ENCODE assay signal across 1 cellular context in the genomic region with DNA sequence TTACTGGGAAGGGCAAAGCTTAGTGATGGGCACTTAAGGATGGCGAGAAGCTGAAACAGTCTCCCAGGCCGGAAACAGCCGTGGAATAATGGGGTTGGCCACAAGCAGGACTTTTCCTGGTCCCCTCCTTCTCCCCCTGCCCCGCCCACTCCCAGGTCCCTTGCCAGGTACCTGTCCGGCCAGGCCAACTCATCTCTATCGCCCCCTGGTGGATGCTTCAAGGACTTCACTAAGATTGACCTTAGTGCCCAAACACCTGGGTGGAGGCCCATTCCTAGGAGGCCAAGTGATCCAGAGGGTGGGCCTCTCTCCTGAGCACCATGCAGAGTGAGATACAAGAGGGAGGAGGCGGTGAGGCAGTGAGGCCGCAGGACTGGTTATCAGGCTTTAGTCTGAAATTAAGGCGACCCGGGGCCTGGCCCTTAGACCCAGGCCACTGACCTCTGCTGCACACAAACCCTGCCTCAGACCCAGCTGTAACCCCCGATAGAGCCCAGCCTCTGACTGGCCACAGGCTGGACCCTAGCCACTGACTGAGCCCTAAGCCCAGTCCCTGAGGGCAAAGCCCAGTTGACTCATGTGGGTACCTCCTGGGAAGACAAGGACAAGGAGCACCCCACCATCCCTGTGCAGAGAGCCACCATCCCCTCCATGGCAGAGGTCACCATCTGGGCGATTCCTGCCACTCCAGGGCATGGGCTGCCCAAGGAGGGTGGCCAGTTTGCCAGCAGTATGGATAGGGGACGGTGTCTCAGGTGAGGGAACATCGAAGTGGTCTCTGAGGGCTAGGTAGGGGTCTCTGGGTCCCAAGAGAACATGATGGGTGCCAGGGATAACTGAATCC.
TF ChIP-seq lines count a peak whose summit lies in the region.

No MANE protein-coding gene starts in this region.

TF ChIP-seq in K562, 482 proteins besides CTCF, POLR2A, EP300 and RAD21:
- TF ChIP-seq POLR2H (tag; IDR thresholded peaks at IDR 0.05; ENCODE audit: low read depth): no peak
- TF ChIP-seq RBFOX2 (IDR thresholded peaks at IDR 0.05; ENCODE audit: low read depth, low read length): no peak
- peak; percentile 65 for TF ChIP-seq SMC3 (conservative IDR thresholded peaks at IDR 0.05; ENCODE audit: insufficient read depth, low read depth, low read length)
- no peak for TF ChIP-seq ZNF589 (CRISPR knock-in tag; IDR thresholded peaks at IDR 0.05; ENCODE audit: low read depth)
- no peak for TF ChIP-seq SETDB1 (IDR thresholded peaks at IDR 0.05; ENCODE audit: low read length)
- TF ChIP-seq ZFP36 (IDR thresholded peaks at IDR 0.05; ENCODE audit: low read depth, low read length, partially characterized antibody): no peak
- TF ChIP-seq ZEB2 (IDR thresholded peaks at IDR 0.05): peak; percentile 66; the same call in 1 of the 2 replicates
- peak; percentile 27; the same call in 1 of the 2 replicates for TF ChIP-seq EGR1 (conservative IDR thresholded peaks at IDR 0.05)
- no peak for TF ChIP-seq ZC3H8 (IDR thresholded peaks at IDR 0.05)
- no peak for TF ChIP-seq SREBF1 (IDR thresholded peaks at IDR 0.05; ENCODE audit: borderline replicate concordance, low read depth, low read length)
- TF ChIP-seq KLF13 (tag; IDR thresholded peaks at IDR 0.05; ENCODE audit: borderline replicate concordance, low read depth): peak; percentile 58; the same call in 1 of the 2 replicates
- TF ChIP-seq, protein P1, sequence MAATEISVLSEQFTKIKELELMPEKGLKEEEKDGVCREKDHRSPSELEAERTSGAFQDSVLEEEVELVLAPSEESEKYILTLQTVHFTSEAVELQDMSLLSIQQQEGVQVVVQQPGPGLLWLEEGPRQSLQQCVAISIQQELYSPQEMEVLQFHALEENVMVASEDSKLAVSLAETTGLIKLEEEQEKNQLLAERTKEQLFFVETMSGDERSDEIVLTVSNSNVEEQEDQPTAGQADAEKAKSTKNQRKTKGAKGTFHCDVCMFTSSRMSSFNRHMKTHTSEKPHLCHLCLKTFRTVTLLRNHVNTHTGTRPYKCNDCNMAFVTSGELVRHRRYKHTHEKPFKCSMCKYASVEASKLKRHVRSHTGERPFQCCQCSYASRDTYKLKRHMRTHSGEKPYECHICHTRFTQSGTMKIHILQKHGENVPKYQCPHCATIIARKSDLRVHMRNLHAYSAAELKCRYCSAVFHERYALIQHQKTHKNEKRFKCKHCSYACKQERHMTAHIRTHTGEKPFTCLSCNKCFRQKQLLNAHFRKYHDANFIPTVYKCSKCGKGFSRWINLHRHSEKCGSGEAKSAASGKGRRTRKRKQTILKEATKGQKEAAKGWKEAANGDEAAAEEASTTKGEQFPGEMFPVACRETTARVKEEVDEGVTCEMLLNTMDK (IDR thresholded peaks at IDR 0.05; ENCODE audit: borderline replicate concordance, insufficient read depth, low read depth, low read length, poor library complexity, severe bottlenecking): peak; percentile 28
- 0 out of 2 replicates have a peak, but pooled peaks have one; percentile 39 for TF ChIP-seq XRCC5 (IDR thresholded peaks at IDR 0.05; ENCODE audit: low read depth, low read length)
- peak; percentile 53; the same call in 1 of the 2 replicates for TF ChIP-seq KLF16 (IDR thresholded peaks at IDR 0.05)
- TF ChIP-seq STAT5B (CRISPR knock-in tag; IDR thresholded peaks at IDR 0.05): no peak
- TF ChIP-seq SAP30 (IDR thresholded peaks at IDR 0.05; ENCODE audit: borderline replicate concordance, insufficient read depth, low read depth, low read length, poor library complexity, severe bottlenecking): no peak
- TF ChIP-seq TBL1XR1 (IDR thresholded peaks at IDR 0.05; ENCODE audit: low read length in 2 of 2): no peak
- TF ChIP-seq, protein P2, sequence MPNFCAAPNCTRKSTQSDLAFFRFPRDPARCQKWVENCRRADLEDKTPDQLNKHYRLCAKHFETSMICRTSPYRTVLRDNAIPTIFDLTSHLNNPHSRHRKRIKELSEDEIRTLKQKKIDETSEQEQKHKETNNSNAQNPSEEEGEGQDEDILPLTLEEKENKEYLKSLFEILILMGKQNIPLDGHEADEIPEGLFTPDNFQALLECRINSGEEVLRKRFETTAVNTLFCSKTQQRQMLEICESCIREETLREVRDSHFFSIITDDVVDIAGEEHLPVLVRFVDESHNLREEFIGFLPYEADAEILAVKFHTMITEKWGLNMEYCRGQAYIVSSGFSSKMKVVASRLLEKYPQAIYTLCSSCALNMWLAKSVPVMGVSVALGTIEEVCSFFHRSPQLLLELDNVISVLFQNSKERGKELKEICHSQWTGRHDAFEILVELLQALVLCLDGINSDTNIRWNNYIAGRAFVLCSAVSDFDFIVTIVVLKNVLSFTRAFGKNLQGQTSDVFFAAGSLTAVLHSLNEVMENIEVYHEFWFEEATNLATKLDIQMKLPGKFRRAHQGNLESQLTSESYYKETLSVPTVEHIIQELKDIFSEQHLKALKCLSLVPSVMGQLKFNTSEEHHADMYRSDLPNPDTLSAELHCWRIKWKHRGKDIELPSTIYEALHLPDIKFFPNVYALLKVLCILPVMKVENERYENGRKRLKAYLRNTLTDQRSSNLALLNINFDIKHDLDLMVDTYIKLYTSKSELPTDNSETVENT (CRISPR knock-in tag; IDR thresholded peaks at IDR 0.05): 0 out of 2 replicates have a peak, but pooled peaks have one; percentile 11
- no peak for TF ChIP-seq ZNF121 (CRISPR knock-in tag; conservative IDR thresholded peaks at IDR 0.05)
- TF ChIP-seq JUND (IDR thresholded peaks at IDR 0.05; ENCODE audit: borderline replicate concordance, low read depth, low read length): 0 out of 2 replicates have a peak, but pooled peaks have one; percentile 15
- no peak for TF ChIP-seq JUND (tag; IDR thresholded peaks at IDR 0.05; ENCODE audit: borderline replicate concordance, low read depth, low read length)
- TF ChIP-seq, protein P3, sequence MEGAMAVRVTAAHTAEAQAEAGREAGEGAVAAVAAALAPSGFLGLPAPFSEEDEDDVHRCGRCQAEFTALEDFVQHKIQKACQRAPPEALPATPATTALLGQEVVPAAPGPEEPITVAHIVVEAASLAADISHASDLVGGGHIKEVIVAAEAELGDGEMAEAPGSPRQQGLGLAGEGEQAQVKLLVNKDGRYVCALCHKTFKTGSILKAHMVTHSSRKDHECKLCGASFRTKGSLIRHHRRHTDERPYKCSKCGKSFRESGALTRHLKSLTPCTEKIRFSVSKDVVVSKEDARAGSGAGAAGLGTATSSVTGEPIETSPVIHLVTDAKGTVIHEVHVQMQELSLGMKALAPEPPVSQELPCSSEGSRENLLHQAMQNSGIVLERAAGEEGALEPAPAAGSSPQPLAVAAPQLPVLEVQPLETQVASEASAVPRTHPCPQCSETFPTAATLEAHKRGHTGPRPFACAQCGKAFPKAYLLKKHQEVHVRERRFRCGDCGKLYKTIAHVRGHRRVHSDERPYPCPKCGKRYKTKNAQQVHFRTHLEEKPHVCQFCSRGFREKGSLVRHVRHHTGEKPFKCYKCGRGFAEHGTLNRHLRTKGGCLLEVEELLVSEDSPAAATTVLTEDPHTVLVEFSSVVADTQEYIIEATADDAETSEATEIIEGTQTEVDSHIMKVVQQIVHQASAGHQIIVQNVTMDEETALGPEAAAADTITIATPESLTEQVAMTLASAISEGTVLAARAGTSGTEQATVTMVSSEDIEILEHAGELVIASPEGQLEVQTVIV (CRISPR knock-in tag; IDR thresholded peaks at IDR 0.05; ENCODE audit: borderline replicate concordance): no peak
- TF ChIP-seq ZBTB17 (CRISPR knock-in tag; IDR thresholded peaks at IDR 0.05): no peak
- TF ChIP-seq, protein P4, sequence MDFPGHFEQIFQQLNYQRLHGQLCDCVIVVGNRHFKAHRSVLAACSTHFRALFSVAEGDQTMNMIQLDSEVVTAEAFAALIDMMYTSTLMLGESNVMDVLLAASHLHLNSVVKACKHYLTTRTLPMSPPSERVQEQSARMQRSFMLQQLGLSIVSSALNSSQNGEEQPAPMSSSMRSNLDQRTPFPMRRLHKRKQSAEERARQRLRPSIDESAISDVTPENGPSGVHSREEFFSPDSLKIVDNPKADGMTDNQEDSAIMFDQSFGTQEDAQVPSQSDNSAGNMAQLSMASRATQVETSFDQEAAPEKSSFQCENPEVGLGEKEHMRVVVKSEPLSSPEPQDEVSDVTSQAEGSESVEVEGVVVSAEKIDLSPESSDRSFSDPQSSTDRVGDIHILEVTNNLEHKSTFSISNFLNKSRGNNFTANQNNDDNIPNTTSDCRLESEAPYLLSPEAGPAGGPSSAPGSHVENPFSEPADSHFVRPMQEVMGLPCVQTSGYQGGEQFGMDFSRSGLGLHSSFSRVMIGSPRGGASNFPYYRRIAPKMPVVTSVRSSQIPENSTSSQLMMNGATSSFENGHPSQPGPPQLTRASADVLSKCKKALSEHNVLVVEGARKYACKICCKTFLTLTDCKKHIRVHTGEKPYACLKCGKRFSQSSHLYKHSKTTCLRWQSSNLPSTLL (IDR thresholded peaks at IDR 0.05): no peak
- no peak for TF ChIP-seq FOXA1 (IDR thresholded peaks at IDR 0.05; ENCODE audit: borderline replicate concordance)
- TF ChIP-seq FOXK1 (CRISPR knock-in tag; IDR thresholded peaks at IDR 0.05; ENCODE audit: borderline replicate concordance): 0 out of 2 replicates have a peak, but pooled peaks have one; percentile 37
- TF ChIP-seq ZNF444 (CRISPR knock-in tag; IDR thresholded peaks at IDR 0.05): no peak
- TF ChIP-seq, protein P5, sequence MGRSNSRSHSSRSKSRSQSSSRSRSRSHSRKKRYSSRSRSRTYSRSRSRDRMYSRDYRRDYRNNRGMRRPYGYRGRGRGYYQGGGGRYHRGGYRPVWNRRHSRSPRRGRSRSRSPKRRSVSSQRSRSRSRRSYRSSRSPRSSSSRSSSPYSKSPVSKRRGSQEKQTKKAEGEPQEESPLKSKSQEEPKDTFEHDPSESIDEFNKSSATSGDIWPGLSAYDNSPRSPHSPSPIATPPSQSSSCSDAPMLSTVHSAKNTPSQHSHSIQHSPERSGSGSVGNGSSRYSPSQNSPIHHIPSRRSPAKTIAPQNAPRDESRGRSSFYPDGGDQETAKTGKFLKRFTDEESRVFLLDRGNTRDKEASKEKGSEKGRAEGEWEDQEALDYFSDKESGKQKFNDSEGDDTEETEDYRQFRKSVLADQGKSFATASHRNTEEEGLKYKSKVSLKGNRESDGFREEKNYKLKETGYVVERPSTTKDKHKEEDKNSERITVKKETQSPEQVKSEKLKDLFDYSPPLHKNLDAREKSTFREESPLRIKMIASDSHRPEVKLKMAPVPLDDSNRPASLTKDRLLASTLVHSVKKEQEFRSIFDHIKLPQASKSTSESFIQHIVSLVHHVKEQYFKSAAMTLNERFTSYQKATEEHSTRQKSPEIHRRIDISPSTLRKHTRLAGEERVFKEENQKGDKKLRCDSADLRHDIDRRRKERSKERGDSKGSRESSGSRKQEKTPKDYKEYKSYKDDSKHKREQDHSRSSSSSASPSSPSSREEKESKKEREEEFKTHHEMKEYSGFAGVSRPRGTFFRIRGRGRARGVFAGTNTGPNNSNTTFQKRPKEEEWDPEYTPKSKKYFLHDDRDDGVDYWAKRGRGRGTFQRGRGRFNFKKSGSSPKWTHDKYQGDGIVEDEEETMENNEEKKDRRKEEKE (IDR thresholded peaks at IDR 0.05; ENCODE audit: borderline replicate concordance in 1 of 2, control insufficient read depth in 1 of 2, low read depth in 2 of 2, low read length in 1 of 2): no peak
- no peak for TF ChIP-seq SRSF3 (IDR thresholded peaks at IDR 0.05; ENCODE audit: insufficient read depth, low read length)
- peak; percentile 12; the same call in 1 of the 2 replicates for TF ChIP-seq SP1 (CRISPR knock-in tag; IDR thresholded peaks at IDR 0.05)
- no peak for TF ChIP-seq SAFB (IDR thresholded peaks at IDR 0.05; ENCODE audit: borderline replicate concordance, low read depth, low read length)
- 0 out of 2 replicates have a peak, but pooled peaks have one; percentile 26 for TF ChIP-seq ZNF232 (CRISPR knock-in tag; IDR thresholded peaks at IDR 0.05)
- 0 out of 4 replicates have a peak, but pooled peaks of 1 of the 2 experiments have one; percentile 28 for TF ChIP-seq RCOR1 (IDR thresholded peaks at IDR 0.05; ENCODE audit: borderline replicate concordance in 1 of 2, low read depth in 2 of 2, low read length in 2 of 2)
- no peak for TF ChIP-seq FOS (IDR thresholded peaks at IDR 0.05; ENCODE audit: extremely low read depth, insufficient read length)
- no peak for TF ChIP-seq ZSCAN29 (IDR thresholded peaks at IDR 0.05)
